ENCODE assay signal across 10 cellular contexts in genomic region chr7:74082770-74083116, GRCh38. TPM values are rescaled to one million over a fixed set of nuclear protein-coding genes. Genes with fewer than 3 reads are reported as not detected.
DNase-seq lines count a peak whose midpoint lies in the region; ATAC-seq and TF ChIP-seq lines count a peak whose summit lies in the region.
"Had no signal": no experiment of that assay in that cellular context is flagged by ENCODE, and none has a peak within 500 bp of the region (broad histone marks: within the 10 kb centered on the region; RNA-seq: fewer than 3 reads in every experiment).

No MANE protein-coding gene starts in this region.

- peak overlapping the region; percentile 74; the same call in 1 of the 2 replicates for H2AFZ ChIP-seq in GM23248

- DNase-seq in AG04449 (ENCODE audit: low read depth, low spot score) (no peak), GM23248 (no peak), mesothelial cell of epicardium (ENCODE audit: low spot score in 2 of 2, unreplicated experiment in 2 of 2) (no peak), cerebellar cortex (ENCODE audit: low spot score) (no peak), mucosa of descending colon (no peak)

- TF ChIP-seq CTCF in AG04449 (IDR thresholded peaks at IDR 0.05; ENCODE audit: insufficient read depth, low read length, missing control alignments), result no peak
- TF ChIP-seq CTCF in mesothelial cell of epicardium (IDR thresholded peaks at IDR 0.05; ENCODE audit: unreplicated experiment), result no peak
- TF ChIP-seq CTCF in mucosa of descending colon (IDR thresholded peaks at IDR 0.05), result no peak

- H4K20me1 ChIP-seq in GM23248 (ENCODE audit: insufficient read depth), result no peaks in the 10 kb centered on the region

- H3K4me1 Mint-ChIP-seq in activated naive CD8-positive, alpha-beta T cell (ENCODE audit: low read depth), result peaks cover 12% of the 10 kb centered on the region
- peaks cover 33% of the 10 kb centered on the region for H3K4me1 Mint-ChIP-seq in mesothelial cell of epicardium

- intact Hi-C loops in mucosa of descending colon (cut with DNase I, micrococcal nuclease), result loop anchor here in 1 of 2 donors (10.0 kb wide), 1 partner anchor 322 kb away; no protein-coding TSS in a partner anchor

- no peaks in the 10 kb centered on the region for H3K9me3 Mint-ChIP-seq in activated naive CD8-positive, alpha-beta T cell (ENCODE audit: low read depth)
- no peaks in the 10 kb centered on the region for H3K9me3 Mint-ChIP-seq in mesothelial cell of epicardium

- no peaks in the 10 kb centered on the region for H3K9me3 ChIP-seq in GM23248 (ENCODE audit: low read depth)
- H3K9me3 ChIP-seq in mucosa of descending colon, result no peaks in the 10 kb centered on the region
- H3K9me3 ChIP-seq: upper lobe of left lung had no signal

- H3K27ac ChIP-seq in GM23248, result no peak overlapping the region
- H3K27ac ChIP-seq: epithelial cell of prostate had no signal

- H3K4me2 ChIP-seq in GM23248 (ENCODE audit: unreplicated experiment), result no peak overlapping the region

- POLR2A ChIA-PET in AG04449 (lab: Yijun Ruan, JAX), result no interaction called here

- H3K27me3 Mint-ChIP-seq in activated naive CD8-positive, alpha-beta T cell, result no peaks in the 10 kb centered on the region
- no peaks in the 10 kb centered on the region for H3K27me3 Mint-ChIP-seq in mesothelial cell of epicardium (ENCODE audit: low read depth)

- WGBS in GM23248 (ENCODE audit: low coverage in 1 of 2, low lambda C conversion rate in 2 of 2, missing lambda C conversion rate in 2 of 2), 2 experiments, result 87 to 90% methylated on average over 9 of the region's 9 CpGs

- H3K36me3 ChIP-seq in GM23248 (ENCODE audit: low read depth), result peaks cover under 1% of the 10 kb centered on the region; the same call in 1 of the 2 replicates
- H3K36me3 ChIP-seq in mucosa of descending colon (ENCODE audit: low read depth), result no peaks in the 10 kb centered on the region
- H3K36me3 ChIP-seq: upper lobe of left lung had no signal

- peak overlapping the region; percentile 59; the same call in 1 of the 2 replicates for H3K9ac ChIP-seq in GM23248

- CTCF ChIA-PET in AG04449 (lab: Yijun Ruan, JAX), result interaction anchor here (1.1 to 2.0 kb wide), 2 partner anchors 12 to 14 kb away, joined by 3 to 11 read pairs; no protein-coding TSS in a partner anchor

- H3K4me1 ChIP-seq in GM23248 (ENCODE audit: insufficient read depth) (peaks cover 16% of the 10 kb centered on the region), mucosa of descending colon (ENCODE audit: low read depth) (peaks cover 14% of the 10 kb centered on the region)

- ATAC-seq in GM18873 (IDR thresholded peaks at IDR 0.05; ENCODE audit: low FRiP score, unreplicated experiment) (no peak), mucosa of descending colon (no peak), HG03095 (IDR thresholded peaks at IDR 0.05; ENCODE audit: unreplicated experiment) (no peak)

- in situ Hi-C loops in GM23248 (cut with MboI), result no loop called here

- H3F3A ChIP-seq in GM23248 (ENCODE audit: insufficient read depth), result peaks cover 13% of the 10 kb centered on the region

- H3K4me3 ChIP-seq in AG04449 (ENCODE audit: low read depth, low read length) (peak overlapping the region; percentile 45; the same call in 1 of the 2 replicates), GM23248 (no peak overlapping the region), mucosa of descending colon (no peak overlapping the region)

- H3K27ac Mint-ChIP-seq in activated naive CD8-positive, alpha-beta T cell, result no peak overlapping the region
- H3K27ac Mint-ChIP-seq in mesothelial cell of epicardium, result peak overlapping the region; percentile 92

- no peaks in the 10 kb centered on the region for H3K9me2 ChIP-seq in GM23248 (ENCODE audit: insufficient read depth)

- peak overlapping the region; percentile 57 for H3K4me3 Mint-ChIP-seq in activated naive CD8-positive, alpha-beta T cell
- H3K4me3 Mint-ChIP-seq in mesothelial cell of epicardium, result peak overlapping the region; percentile 69

- no peaks in the 10 kb centered on the region for H3K36me3 Mint-ChIP-seq in activated naive CD8-positive, alpha-beta T cell
- peaks cover 10% of the 10 kb centered on the region for H3K36me3 Mint-ChIP-seq in mesothelial cell of epicardium

- H3K27me3 ChIP-seq in GM23248 (replicated peaks; ENCODE audit: insufficient read depth), result no peaks in the 10 kb centered on the region
- H3K27me3 ChIP-seq: upper lobe of left lung had no signal

- H3K79me2 ChIP-seq in GM23248 (ENCODE audit: insufficient read depth), result peaks cover 17% of the 10 kb centered on the region

RNA-seq across cellular contexts. Expression of gene LIMK1, which starts 0.9 kb away (rescaled TPM):
- 30.0 and 37.3 TPM in 2 replicates for total RNA-seq in GM23248 (2014; rRNA removed; shearing (Covaris generic))
- polyA plus RNA-seq in GM23248 (2016; fragmentation: Nextera tagmentation; extraction: Ambion mirVana), result 3.9 TPM in 2 replicates
- total RNA-seq in mesothelial cell of epicardium, result 54.6 to 56.0 TPM (median 54.9 TPM) in 3 replicates
- total RNA-seq in mucosa of descending colon, result 10 to 100 TPM; 12.0 to 15.6 (median 12.1) TPM

RNA-seq across cellular contexts. Expression of gene ELN, which starts 54.8 kb away (rescaled TPM):
- 698 and 974 TPM in 2 replicates for total RNA-seq in GM23248 (2014; rRNA removed; shearing (Covaris generic))
- polyA plus RNA-seq in GM23248 (2016; fragmentation: Nextera tagmentation; extraction: Ambion mirVana), result 539 and 568 TPM in 2 replicates
- total RNA-seq in mesothelial cell of epicardium (32.9 to 37.4 TPM (median 33.2 TPM) in 3 replicates), mucosa of descending colon (10 to 100 TPM in 2 of 3 donors, 1 to 10 TPM in 1; 5.0 to 43.4 (median 20.5) TPM)

Comparison
In these comparisons a context has a peak if more than half of its experiments do, and no peak if none do; other contexts are left out.
1. RNA of gene ELN, which starts 54.8 kb away (total RNA-seq): 698 to 974 TPM in GM23248; 32.9 to 37.4 TPM in mesothelial cell of epicardium and 5.0 to 43.4 TPM in mucosa of descending colon; every median in the first group is over 10 times any median in the second.